8 cellular contexts compared by ENCODE assay signal in genomic region chr19:10104665-10105221, GRCh38. TPM values are rescaled to one million over a fixed set of nuclear protein-coding genes. Genes with fewer than 3 reads are reported as not detected.
DNase-seq lines count a peak whose midpoint lies in the region; ATAC-seq lines count a peak whose summit lies in the region.

No MANE protein-coding gene starts in this region.

- peaks cover 7 to 69% (median 30%) of the 10 kb centered on the region in 4 donors for H3K4me1 Mint-ChIP-seq in CD4-positive, CD25-positive, alpha-beta regulatory T cell
- peaks cover 60% of the 10 kb centered on the region for H3K4me1 Mint-ChIP-seq in activated naive CD4-positive, alpha-beta T cell treated with anti-CD3 and anti-CD28 coated beads for 36 hours (ENCODE audit: low read depth)

- peak; percentile 61 to 96 (median 86) for DNase-seq in CD4-positive, CD25-positive, alpha-beta regulatory T cell
- DNase-seq in NT2/D1 (ENCODE audit: low read depth, low spot score) = no peak
- peak; percentile 87 for DNase-seq in activated naive CD4-positive, alpha-beta T cell treated with anti-CD3 and anti-CD28 coated beads for 36 hours
- peak; percentile 84 for DNase-seq in stimulated activated CD4-positive, alpha-beta T cell treated with anti-CD3 and anti-CD28 coated beads, Interleukin-15, amount 100 ng/mL, for 24 hours
- no peak for DNase-seq in occipital lobe (lab: John Stamatoyannopoulos, UW)
- DNase-seq in NCI-H748 (lab: John Stamatoyannopoulos, UW; ENCODE audit: unreplicated experiment) = no peak
- no peak for DNase-seq in GM19238 (ENCODE audit: insufficient read length, low spot score)

- no peaks in the 10 kb centered on the region for H3K9me3 ChIP-seq in CD4-positive, CD25-positive, alpha-beta regulatory T cell (ENCODE audit: control insufficient read depth in 2 of 2, low read length in 2 of 2)
- no peaks in the 10 kb centered on the region for H3K9me3 ChIP-seq in NT2/D1 (ENCODE audit: insufficient read depth, low read length)

- H3K27me3 ChIP-seq in CD4-positive, CD25-positive, alpha-beta regulatory T cell (ENCODE audit: control insufficient read depth, insufficient read depth, low read length) = no peaks in the 10 kb centered on the region
- H3K27me3 ChIP-seq in NT2/D1 (ENCODE audit: insufficient read depth, insufficient read length) = no peaks in the 10 kb centered on the region

- H3K36me3 ChIP-seq in CD4-positive, CD25-positive, alpha-beta regulatory T cell (ENCODE audit: control insufficient read depth, insufficient read depth, low read length) = peaks cover 14% of the 10 kb centered on the region
- peaks cover 32% of the 10 kb centered on the region for H3K36me3 ChIP-seq in NT2/D1 (ENCODE audit: insufficient read depth, insufficient read length, low read length)

- H3K4me1 ChIP-seq in CD4-positive, CD25-positive, alpha-beta regulatory T cell (ENCODE audit: control insufficient read depth, insufficient read depth, low read length, poor library complexity, severe bottlenecking) = peaks cover 59% of the 10 kb centered on the region
- H3K4me1 ChIP-seq in NT2/D1 (ENCODE audit: insufficient read depth, insufficient read length) = peaks cover 13% of the 10 kb centered on the region

- peak overlapping the region; percentile 94 for H3K27ac ChIP-seq in CD4-positive, CD25-positive, alpha-beta regulatory T cell (ENCODE audit: insufficient read depth, low read length, poor library complexity, severe bottlenecking)

- H3K36me3 Mint-ChIP-seq in CD4-positive, CD25-positive, alpha-beta regulatory T cell = peaks cover 10% of the 10 kb centered on the region
- H3K36me3 Mint-ChIP-seq in activated naive CD4-positive, alpha-beta T cell treated with anti-CD3 and anti-CD28 coated beads for 36 hours (ENCODE audit: low read depth) = peaks cover 33% of the 10 kb centered on the region

- H3K4me3 Mint-ChIP-seq in CD4-positive, CD25-positive, alpha-beta regulatory T cell = peak overlapping the region; percentile 72 to 88 (median 81)
- peak overlapping the region; percentile 80 for H3K4me3 Mint-ChIP-seq in activated naive CD4-positive, alpha-beta T cell treated with anti-CD3 and anti-CD28 coated beads for 36 hours

- H3K4me3 ChIP-seq in CD4-positive, CD25-positive, alpha-beta regulatory T cell (ENCODE audit: low read depth, low read length) = peak overlapping the region; percentile 35
- no peak overlapping the region for H3K4me3 ChIP-seq in NT2/D1 (ENCODE audit: insufficient read length, low read depth)

- peaks cover 0 to 2% (median 0%) of the 10 kb centered on the region in 7 donors for H3K9me3 Mint-ChIP-seq in CD4-positive, CD25-positive, alpha-beta regulatory T cell
- H3K9me3 Mint-ChIP-seq in activated naive CD4-positive, alpha-beta T cell treated with anti-CD3 and anti-CD28 coated beads for 36 hours = no peaks in the 10 kb centered on the region

- peak overlapping the region; percentile 28 for H3K9ac ChIP-seq in NT2/D1 (ENCODE audit: insufficient read length, low read depth)

- intact Hi-C loops in activated naive CD4-positive, alpha-beta T cell treated with anti-CD3 and anti-CD28 coated beads for 36 hours (cut with micrococcal nuclease) = loop anchor here (1.0 to 10.0 kb wide), 10 partner anchors 9 to 670 kb away; partner anchors contain the start of genes CDKN2D, ICAM3, PIN1 and RAVER1

- H3K27ac Mint-ChIP-seq in CD4-positive, CD25-positive, alpha-beta regulatory T cell = peak overlapping the region; percentile 94 to 98 (median 95)
- H3K27ac Mint-ChIP-seq in activated naive CD4-positive, alpha-beta T cell treated with anti-CD3 and anti-CD28 coated beads for 36 hours = peak overlapping the region; percentile 100

- H3K27me3 Mint-ChIP-seq in CD4-positive, CD25-positive, alpha-beta regulatory T cell = peaks cover 9% of the 10 kb centered on the region
- no peaks in the 10 kb centered on the region for H3K27me3 Mint-ChIP-seq in activated naive CD4-positive, alpha-beta T cell treated with anti-CD3 and anti-CD28 coated beads for 36 hours (ENCODE audit: low read depth)

- peak; percentile 81 to 84 for ATAC-seq in CD4-positive, CD25-positive, alpha-beta regulatory T cell (ENCODE audit: low read depth in 2 of 2)
- peak; percentile 46 for ATAC-seq in GM21390 (IDR thresholded peaks at IDR 0.05; ENCODE audit: unreplicated experiment)

- CTCF ChIA-PET in activated naive CD4-positive, alpha-beta T cell treated with anti-CD3 and anti-CD28 coated beads for 36 hours (lab: Charles Lee) = interaction anchor here (0.6 to 2.9 kb wide), 7 partner anchors 9 to 125 kb away, joined by 3 to 17 read pairs (median 3); no protein-coding TSS in a partner anchor

RNA-seq across cellular contexts. Expression of gene PPAN, which starts 1.4 kb away (rescaled TPM):
- total RNA-seq in CD4-positive, CD25-positive, alpha-beta regulatory T cell = 62.2 TPM
- polyA plus RNA-seq in CD4-positive, CD25-positive, alpha-beta regulatory T cell = 10 to 100 TPM; 14.1 to 29.2 (median 21.7) TPM
- total RNA-seq in activated naive CD4-positive, alpha-beta T cell treated with anti-CD3 and anti-CD28 coated beads for 36 hours = 10 to 100 TPM; 59.7 to 60.0 TPM
- total RNA-seq in occipital lobe = 18.1 TPM

RNA-seq across cellular contexts. Expression of gene ANGPTL6, which starts 2.3 kb away (rescaled TPM):
- total RNA-seq in CD4-positive, CD25-positive, alpha-beta regulatory T cell = 0.30 TPM
- under 1 TPM; 0.18 to 0.53 (median 0.22) TPM for polyA plus RNA-seq in CD4-positive, CD25-positive, alpha-beta regulatory T cell
- 10 to 100 TPM; 18.6 to 20.7 TPM for total RNA-seq in activated naive CD4-positive, alpha-beta T cell treated with anti-CD3 and anti-CD28 coated beads for 36 hours
- total RNA-seq in occipital lobe = 0.47 TPM

RNA-seq across cellular contexts. Expression of gene P2RY11, which starts 6.8 kb away (rescaled TPM):
- total RNA-seq in CD4-positive, CD25-positive, alpha-beta regulatory T cell = 23.0 TPM
- 1 to 10 TPM in 3 of 4 donors, under 1 TPM in 1; 0.64 to 2.2 (median 1.6) TPM for polyA plus RNA-seq in CD4-positive, CD25-positive, alpha-beta regulatory T cell
- total RNA-seq in activated naive CD4-positive, alpha-beta T cell treated with anti-CD3 and anti-CD28 coated beads for 36 hours = 10 to 100 TPM; 11.8 to 12.2 TPM
- total RNA-seq in occipital lobe = 3.9 TPM

RNA-seq across cellular contexts. Expression of gene EIF3G, which starts 15.0 kb away (rescaled TPM):
- 328 TPM for total RNA-seq in CD4-positive, CD25-positive, alpha-beta regulatory T cell
- 100 to 1,000 TPM; 243 to 257 (median 253) TPM for polyA plus RNA-seq in CD4-positive, CD25-positive, alpha-beta regulatory T cell
- 100 to 1,000 TPM; 213 to 222 TPM for total RNA-seq in activated naive CD4-positive, alpha-beta T cell treated with anti-CD3 and anti-CD28 coated beads for 36 hours
- 96.1 TPM for total RNA-seq in occipital lobe

RNA-seq across cellular contexts. Expression of gene SHFL, which starts 18.6 kb away (rescaled TPM):
- total RNA-seq in CD4-positive, CD25-positive, alpha-beta regulatory T cell = 93.2 TPM
- polyA plus RNA-seq in CD4-positive, CD25-positive, alpha-beta regulatory T cell = 10 to 100 TPM; 28.0 to 29.4 (median 28.6) TPM
- 10 to 100 TPM; 28.3 to 31.9 TPM for total RNA-seq in activated naive CD4-positive, alpha-beta T cell treated with anti-CD3 and anti-CD28 coated beads for 36 hours
- 5.0 TPM for total RNA-seq in occipital lobe

Comparison
In these comparisons a context has a peak if more than half of its experiments do, and no peak if none do; other contexts are left out.
1. DNase-seq: peak in CD4-positive, CD25-positive, alpha-beta regulatory T cell (3 of 3), activated naive CD4-positive, alpha-beta T cell treated with anti-CD3 and anti-CD28 coated beads for 36 hours (single experiment) and stimulated activated CD4-positive, alpha-beta T cell treated with anti-CD3 and anti-CD28 coated beads, Interleukin-15, amount 100 ng/mL, for 24 hours (single experiment); none in NT2/D1 (single experiment), occipital lobe (single experiment), NCI-H748 (single experiment) and GM19238 (single experiment).
2. RNA of gene ANGPTL6, which starts 2.3 kb away (total RNA-seq): 18.6 to 20.7 TPM in activated naive CD4-positive, alpha-beta T cell treated with anti-CD3 and anti-CD28 coated beads for 36 hours; 0.47 TPM in occipital lobe (single experiment) and 0.30 TPM in CD4-positive, CD25-positive, alpha-beta regulatory T cell (single experiment); every median in the first group is over 10 times any median in the second.